ENCODE assay signal across 28 cellular contexts in the genomic region with DNA sequence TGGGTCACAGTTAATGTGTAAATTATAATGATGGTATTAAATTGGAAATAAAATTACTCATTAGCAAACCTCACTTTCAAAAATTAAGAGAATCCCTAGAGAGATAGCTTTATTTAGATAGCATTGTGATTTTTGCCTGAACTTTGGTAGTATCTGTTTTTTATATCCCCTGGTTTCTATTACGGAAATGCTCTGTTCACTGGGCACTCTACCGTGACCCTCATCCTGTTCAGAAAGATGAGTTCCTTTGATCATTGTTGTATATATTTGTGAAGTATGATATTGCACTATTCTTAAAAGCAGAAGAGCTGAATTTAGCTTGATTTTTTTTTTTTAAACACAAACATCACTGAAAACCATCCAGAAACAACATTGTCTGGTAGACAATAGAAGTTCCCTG.
"Had no signal": no experiment of that assay in that cellular context is flagged by ENCODE, and none has a peak within 500 bp of the region (broad histone marks: within the 10 kb centered on the region; RNA-seq: fewer than 3 reads in every experiment).

No MANE protein-coding gene starts in this region.

- H3K36me3 ChIP-seq: brain microvascular endothelial cell, MG63, WERI-Rb-1 had no signal

- H3K9me3 ChIP-seq: MG63 had no signal

- DNase-seq: activated CD4-positive, alpha-beta memory T cell treated with anti-CD3 and anti-CD28 coated beads, Interleukin-2, amount 10 ng/mL, durations not matched to agents 7 days and 5 days; activated CD4-positive, alpha-beta T cell treated with anti-CD3 and anti-CD28 coated beads for 1 hour; activated CD4-positive, alpha-beta T cell treated with anti-CD3 and anti-CD28 coated beads for 48 hours; activated CD4-positive, CD25-positive, alpha-beta regulatory T cell; activated CD8-positive, alpha-beta memory T cell treated with anti-CD3 and anti-CD28 coated beads for 24 hours; activated CD8-positive, alpha-beta memory T cell treated with anti-CD3 and anti-CD28 coated beads, Interleukin-2, amount 10 ng/mL, durations not matched to agents 7 days and 5 days; activated CD8-positive, alpha-beta memory T cell treated with anti-CD3 and anti-CD28 coated beads, Interleukin-2, amount 50 U/mL, for 48 hours; activated effector memory CD4-positive, alpha-beta T cell treated with Interleukin-2 at 50 U/mL for 16 hours; activated naive CD4-positive, alpha-beta T cell treated with anti-CD3 and anti-CD28 coated beads, Interleukin-2, amount 10 ng/mL, durations not matched to agents 7 days and 5 days; activated naive CD8-positive, alpha-beta T cell treated with anti-CD3 and anti-CD28 coated beads, Interleukin-2, amount 50 U/mL, for 24 hours; activated T-cell treated with anti-CD3 and anti-CD28 coated beads, Interleukin-2, amount 50 U/mL, for 48 hours; aorta; brain microvascular endothelial cell; central memory CD4-positive, alpha-beta T cell; MG63; NCI-H1092; NCI-H1436 treated with DMSO at 0.1 percent for 48 hours; NCI-H1694 treated with DMSO at 0.1 percent for 48 hours; NCI-H2029; NCI-H345; NCI-H524 treated with DMSO at 0.1 percent for 48 hours; NCI-H748 treated with DMSO at 0.1 percent for 48 hours; PC-9; Right ventricle myocardium superior; SW 1271; T-helper 1 cell; T1000; WERI-Rb-1 had no signal

- H3K27ac ChIP-seq: brain microvascular endothelial cell, PC-9, WERI-Rb-1 had no signal

- H3K27me3 ChIP-seq: brain microvascular endothelial cell, MG63 had no signal

- H3K4me2 ChIP-seq: PC-9 had no signal

- H3K4me3 ChIP-seq: MG63, PC-9 had no signal

- ATAC-seq: activated CD8-positive, alpha-beta memory T cell treated with anti-CD3 and anti-CD28 coated beads, Interleukin-2, amount 10 ng/mL, durations not matched to agents 7 days and 5 days; activated naive CD8-positive, alpha-beta T cell treated with anti-CD3 and anti-CD28 coated beads, Interleukin-2, amount 50 U/mL, for 24 hours had no signal
